In the genomic region with DNA sequence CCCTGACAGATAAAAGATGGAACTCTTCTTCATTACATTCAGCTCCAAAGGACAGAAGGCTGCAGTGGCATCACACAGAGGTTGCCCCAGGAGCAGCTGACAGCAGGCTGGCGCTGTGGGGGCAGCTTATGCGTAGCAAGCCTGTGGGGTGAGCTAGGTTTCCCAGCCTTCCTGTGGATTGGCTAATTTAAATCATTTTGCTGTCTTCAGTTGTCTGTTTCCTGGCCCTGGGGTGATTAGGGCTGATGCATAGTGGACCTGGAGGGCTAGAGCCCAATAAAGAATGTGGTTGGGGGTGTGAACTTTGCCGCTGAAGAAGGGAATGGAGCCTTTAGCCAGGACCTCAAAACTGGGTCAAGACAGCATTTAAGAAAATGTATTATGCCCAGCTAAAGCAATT, we compare ENCODE assay signal across 21 cellular contexts.
"Had no signal": no experiment of that assay in that cellular context is flagged by ENCODE, and none has a peak within 500 bp of the region (broad histone marks: within the 10 kb centered on the region; RNA-seq: fewer than 3 reads in every experiment).

No MANE protein-coding gene starts in this region.

- H3K79me2 ChIP-seq: hepatocyte had no signal

- FAIRE-seq: endothelial cell of umbilical vein, frontal cortex had no signal

- H2AFZ ChIP-seq: hepatocyte had no signal

- H3K27me3 ChIP-seq: colonic mucosa, esophagus muscularis mucosa, foreskin keratinocyte, gastroesophageal sphincter, heart left ventricle, hepatocyte, left lung had no signal

- H3K36me3 ChIP-seq: colonic mucosa, esophagus muscularis mucosa, gastroesophageal sphincter, heart left ventricle, left lung, lower lobe of right lung had no signal

- H3K4me1 Mint-ChIP-seq: immature natural killer cell had no signal

- H3K36me3 Mint-ChIP-seq: immature natural killer cell had no signal

- H3K4me2 ChIP-seq: hepatocyte had no signal

- H3K27me3 Mint-ChIP-seq: dendritic cell treated with granulocyte-macrophage colony-stimulating factor and Interleukin-4, amounts not matched to agents 40 ng/mL and 50 ng/mL, for 4 days; effector memory CD8-positive, alpha-beta T cell had no signal

- H3K4me1 ChIP-seq: colonic mucosa, esophagus muscularis mucosa, foreskin keratinocyte, gastroesophageal sphincter, heart left ventricle, left lung, lower lobe of right lung had no signal

- H3K27ac Mint-ChIP-seq: dendritic cell treated with granulocyte-macrophage colony-stimulating factor and Interleukin-4, amounts not matched to agents 40 ng/mL and 50 ng/mL, for 4 days; effector memory CD8-positive, alpha-beta T cell; immature natural killer cell had no signal

- ATAC-seq: effector memory CD8-positive, alpha-beta T cell; foreskin keratinocyte; gastroesophageal sphincter; heart left ventricle; left lung; left ventricle myocardium superior; lower lobe of right lung had no signal

- H3K27ac ChIP-seq: colonic mucosa, esophagus muscularis mucosa, foreskin keratinocyte, gastroesophageal sphincter, heart left ventricle, hepatocyte, left lung, lower lobe of right lung had no signal

- H3K4me3 Mint-ChIP-seq: dendritic cell treated with granulocyte-macrophage colony-stimulating factor and Interleukin-4, amounts not matched to agents 40 ng/mL and 50 ng/mL, for 4 days; effector memory CD8-positive, alpha-beta T cell; immature natural killer cell had no signal

- H3K4me3 ChIP-seq: colonic mucosa, esophagus muscularis mucosa, gastroesophageal sphincter, heart left ventricle, hepatocyte, left lung, lower lobe of right lung had no signal

- DNase-seq: colonic mucosa; cortex of kidney; effector CD8-positive, alpha-beta T cell; effector memory CD8-positive, alpha-beta T cell; heart left ventricle; hypothalamus; immature natural killer cell; islet precursor cell; left cardiac atrium; left lung; left ventricle myocardium superior; lower lobe of right lung; mesenchymal stem cell; midbrain had no signal

- H3K9me3 ChIP-seq: colonic mucosa, esophagus muscularis mucosa, gastroesophageal sphincter, heart left ventricle, left lung, lower lobe of right lung had no signal
